Comparison of ENCODE assay signal across 19 cellular contexts in genomic region chr20:17771206-17772004, GRCh38.
DNase-seq lines count a peak whose midpoint lies in the region; ATAC-seq and TF ChIP-seq lines count a peak whose summit lies in the region.
"Had no signal": no experiment of that assay in that cellular context is flagged by ENCODE, and none has a peak within 500 bp of the region (broad histone marks: within the 10 kb centered on the region; RNA-seq: fewer than 3 reads in every experiment).

No MANE protein-coding gene starts in this region.

- H3K27ac ChIP-seq in heart left ventricle, result no peak overlapping the region
- peak overlapping the region in 1 of 2 donors; percentile 33 for H3K27ac ChIP-seq in left lung
- peak overlapping the region in 3 of 4 donors; percentile 4 to 25 (median 16) for H3K27ac ChIP-seq in upper lobe of left lung
- H3K27ac ChIP-seq: colonic mucosa, Peyer's patch had no signal

- DNase-seq in Right ventricle myocardium superior (no peak), heart left ventricle (no peak), RPMI7951 (ENCODE audit: low read depth) (peak; percentile 52), left lung (peak in 1 of 2 donors; percentile 54), upper lobe of left lung (no peak), HuH-7.5 (ENCODE audit: low spot score) (no peak)
- DNase-seq: activated B cell treated with CpG ODN at 0.5 μM for 24 hours, activated gamma-delta T cell treated with Interleukin-2 at 50 U/mL for 16 hours, anterior cingulate cortex, colonic mucosa, erythroblast, head of caudate nucleus, naive B cell, NCI-H526 treated with DMSO at 0.1 percent for 48 hours, Peyer's patch, T-helper 1 cell had no signal

- H3K4me1 ChIP-seq in heart left ventricle (no peaks in the 10 kb centered on the region), left lung (peaks cover 2 to 8% of the 10 kb centered on the region in 2 donors), upper lobe of left lung (peaks cover 5 to 10% (median 6%) of the 10 kb centered on the region in 4 donors)
- H3K4me1 ChIP-seq: colonic mucosa, Peyer's patch had no signal

- no peak overlapping the region for H3K4me3 ChIP-seq in heart left ventricle
- no peak overlapping the region for H3K4me3 ChIP-seq in left lung
- no peak overlapping the region for H3K4me3 ChIP-seq in upper lobe of left lung
- H3K4me3 ChIP-seq: colonic mucosa, K562, Peyer's patch had no signal

- WGBS in heart left ventricle, 4 donors, result 67 to 84% (median 70%) methylated on average over 16 to 19 of the region's 19 CpGs
- WGBS in upper lobe of left lung, 2 donors, result 48 to 69% methylated on average over 18 to 19 of the region's 19 CpGs

- no peaks in the 10 kb centered on the region for H3K27me3 ChIP-seq in heart left ventricle
- no peaks in the 10 kb centered on the region for H3K27me3 ChIP-seq in left lung
- H3K27me3 ChIP-seq in upper lobe of left lung, result no peaks in the 10 kb centered on the region
- H3K27me3 ChIP-seq: colonic mucosa, Peyer's patch had no signal

- TF ChIP-seq EP300 in upper lobe of left lung (IDR thresholded peaks at IDR 0.05), result no peak

- ATAC-seq in Right ventricle myocardium superior (ENCODE audit: poor library complexity) (peak; percentile 20), heart left ventricle (no peak), left lung (peak; percentile 79), upper lobe of left lung (ENCODE audit: low FRiP score in 2 of 2) (peak; percentile 16 to 27), GM18867 (IDR thresholded peaks at IDR 0.05; ENCODE audit: unreplicated experiment) (no peak), HG03095 (IDR thresholded peaks at IDR 0.05; ENCODE audit: unreplicated experiment) (no peak)
- ATAC-seq: K562 had no signal

- H3K36me3 ChIP-seq in heart left ventricle, result no peaks in the 10 kb centered on the region
- no peaks in the 10 kb centered on the region for H3K36me3 ChIP-seq in left lung
- no peaks in the 10 kb centered on the region for H3K36me3 ChIP-seq in upper lobe of left lung
- H3K36me3 ChIP-seq: colonic mucosa, Peyer's patch had no signal

- TF ChIP-seq POLR2A in heart left ventricle (IDR thresholded peaks at IDR 0.05) (no peak), upper lobe of left lung (IDR thresholded peaks at IDR 0.05) (no peak)

- no peaks in the 10 kb centered on the region for H3K9me3 ChIP-seq in heart left ventricle
- no peaks in the 10 kb centered on the region for H3K9me3 ChIP-seq in left lung
- H3K9me3 ChIP-seq in upper lobe of left lung, result no peaks in the 10 kb centered on the region
- H3K9me3 ChIP-seq: colonic mucosa, Peyer's patch had no signal

- intact Hi-C loops in Right ventricle myocardium superior (cut with DNase I), result no loop called here
- intact Hi-C loops in heart left ventricle (cut with DNase I), result no loop called here
- intact Hi-C loops in left lung (cut with DNase I), result no loop called here

- TF ChIP-seq CTCF in heart left ventricle (IDR thresholded peaks at IDR 0.05), result no peak
- no peak for TF ChIP-seq CTCF in left lung (IDR thresholded peaks at IDR 0.05)
- TF ChIP-seq CTCF in upper lobe of left lung (IDR thresholded peaks at IDR 0.05), result no peak

Comparison
In these comparisons a context has a peak if more than half of its experiments do, and no peak if none do; other contexts are left out.
1. ATAC-seq: peak in Right ventricle myocardium superior (single experiment), left lung (single experiment) and upper lobe of left lung (2 of 2); none in heart left ventricle (0 of 4), GM18867 (single experiment) and HG03095 (single experiment).
2. H3K27ac ChIP-seq: peak in upper lobe of left lung (3 of 4); none in heart left ventricle (0 of 12).